ENCODE assay signal across 8 cellular contexts in genomic region chr5:148383564-148384388, GRCh38. TPM values are rescaled to one million over a fixed set of nuclear protein-coding genes. Genes with fewer than 3 reads are reported as not detected.
DNase-seq lines count a peak whose midpoint lies in the region; ATAC-seq and TF ChIP-seq lines count a peak whose summit lies in the region.

A gene with protein sequence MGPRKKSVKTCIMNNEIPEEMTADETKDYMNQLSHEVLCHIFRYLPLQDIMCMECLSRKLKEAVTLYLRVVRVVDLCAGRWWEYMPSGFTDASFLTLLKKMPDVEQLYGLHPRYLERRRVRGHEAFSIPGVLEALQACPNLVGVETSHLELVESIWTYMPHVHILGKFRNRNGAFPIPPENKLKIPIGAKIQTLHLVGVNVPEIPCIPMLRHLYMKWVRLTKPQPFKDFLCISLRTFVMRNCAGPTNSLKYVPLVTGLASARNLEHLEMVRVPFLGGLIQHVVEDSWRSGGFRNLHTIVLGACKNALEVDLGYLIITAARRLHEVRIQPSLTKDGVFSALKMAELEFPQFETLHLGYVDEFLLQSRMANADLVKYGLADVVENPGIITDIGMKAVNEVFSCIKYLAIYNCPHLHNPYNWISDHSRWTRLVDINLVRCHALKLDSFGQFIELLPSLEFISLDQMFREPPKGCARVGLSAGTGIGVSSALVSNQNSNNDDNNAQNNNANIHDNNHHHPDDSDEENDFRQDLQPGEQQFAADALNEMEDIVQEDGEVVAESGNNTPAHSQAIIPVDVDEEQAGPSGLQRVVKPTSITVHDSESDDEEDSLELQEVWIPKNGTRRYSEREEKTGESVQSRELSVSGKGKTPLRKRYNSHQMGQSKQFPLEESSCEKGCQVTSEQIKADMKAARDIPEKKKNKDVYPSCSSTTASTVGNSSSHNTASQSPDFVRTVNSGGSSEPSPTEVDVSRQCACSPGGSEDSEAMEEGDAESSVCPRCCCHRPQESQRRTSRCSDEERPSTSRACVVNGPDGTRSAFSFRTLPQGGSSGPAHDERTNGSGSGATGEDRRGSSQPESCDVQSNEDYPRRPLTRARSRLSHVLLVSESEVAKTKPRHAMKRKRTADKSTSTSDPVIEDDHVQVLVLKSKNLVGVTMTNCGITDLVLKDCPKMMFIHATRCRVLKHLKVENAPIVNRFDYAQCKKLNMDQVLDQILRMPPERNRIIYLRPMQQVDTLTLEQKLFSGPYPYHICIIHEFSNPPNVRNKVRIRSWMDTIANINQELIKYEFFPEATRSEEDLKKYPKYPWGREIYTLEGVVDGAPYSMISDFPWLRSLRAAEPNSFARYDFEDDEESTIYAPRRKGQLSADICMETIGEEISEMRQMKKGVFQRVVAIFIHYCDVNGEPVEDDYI (plus strand): TSS chr5:148383958. CDS start chr5:148394777, 10,819 bp downstream.

- TF ChIP-seq CTCF in left lung (IDR thresholded peaks at IDR 0.05) = no peak

- H3K27me3 ChIP-seq in CD4-positive, CD25-positive, alpha-beta regulatory T cell (ENCODE audit: control insufficient read depth, insufficient read depth, low read length) = no peaks in the 10 kb centered on the region
- H3K27me3 ChIP-seq in left lung = no peaks in the 10 kb centered on the region

- H3K4me3 ChIP-seq in CD4-positive, CD25-positive, alpha-beta regulatory T cell (ENCODE audit: low read depth, low read length) = peak within 1 kb of the TSS; percentile 95
- H3K4me3 ChIP-seq in left lung = peak within 1 kb of the TSS; percentile 75 to 80

- peak within 1 kb of the TSS; percentile 96 for H3K27ac ChIP-seq in CD4-positive, CD25-positive, alpha-beta regulatory T cell (ENCODE audit: insufficient read depth, low read length, poor library complexity, severe bottlenecking)
- H3K27ac ChIP-seq in left lung = peak within 1 kb of the TSS; percentile 85 to 93

- H3K36me3 ChIP-seq in CD4-positive, CD25-positive, alpha-beta regulatory T cell (ENCODE audit: control insufficient read depth, insufficient read depth, low read length) = peaks cover 5% of the 10 kb centered on the region
- peaks cover 0 to 14% of the 10 kb centered on the region in 2 donors for H3K36me3 ChIP-seq in left lung

- intact Hi-C loops in left lung (cut with DNase I) = no loop called here

- no peaks in the 10 kb centered on the region for H3K9me3 Mint-ChIP-seq in CD4-positive, CD25-positive, alpha-beta regulatory T cell

- no peaks in the 10 kb centered on the region for H3K27me3 Mint-ChIP-seq in CD4-positive, CD25-positive, alpha-beta regulatory T cell

- peak; percentile 97 to 98 for ATAC-seq in CD4-positive, CD25-positive, alpha-beta regulatory T cell (ENCODE audit: low read depth in 2 of 2)
- ATAC-seq in GM19395 (IDR thresholded peaks at IDR 0.05; ENCODE audit: unreplicated experiment) (peak; percentile 99), HG03565 (IDR thresholded peaks at IDR 0.05; ENCODE audit: unreplicated experiment) (peak; percentile 99), left lung (peak; percentile 97)

- peaks cover 0 to 2% of the 10 kb centered on the region in 2 experiments for H3K9me3 ChIP-seq in CD4-positive, CD25-positive, alpha-beta regulatory T cell (ENCODE audit: control insufficient read depth in 2 of 2, low read length in 2 of 2)
- H3K9me3 ChIP-seq in left lung = peaks cover 0 to 5% of the 10 kb centered on the region in 2 donors

- peaks cover 20% of the 10 kb centered on the region for H3K36me3 Mint-ChIP-seq in CD4-positive, CD25-positive, alpha-beta regulatory T cell

- peaks cover 23 to 74% (median 56%) of the 10 kb centered on the region in 4 donors for H3K4me1 Mint-ChIP-seq in CD4-positive, CD25-positive, alpha-beta regulatory T cell

- peak; percentile 97 to 99 (median 99) for DNase-seq in CD4-positive, CD25-positive, alpha-beta regulatory T cell
- DNase-seq in NCI-H774 (lab: John Stamatoyannopoulos, UW) = peak; percentile 97
- DNase-seq in activated CD4-positive, alpha-beta T cell treated with anti-CD3 and anti-CD28 coated beads, Interleukin-2, amount 50 U/mL, for 4 hours = peak; percentile 97 to 98
- peak; percentile 98 for DNase-seq in dermis blood vessel endothelial cell
- DNase-seq in left lung = peak; percentile 97
- DNase-seq in stimulated activated CD4-positive, alpha-beta T cell treated with anti-CD3 and anti-CD28 coated beads, Interleukin-2, amount 100 ng/mL, for 48 hours = peak; percentile 86 to 89

- peak within 1 kb of the TSS; percentile 96 to 99 (median 97) for H3K27ac Mint-ChIP-seq in CD4-positive, CD25-positive, alpha-beta regulatory T cell

- H3K4me3 Mint-ChIP-seq in CD4-positive, CD25-positive, alpha-beta regulatory T cell = peak within 1 kb of the TSS; percentile 87 to 97 (median 91)

- H3K4me1 ChIP-seq in CD4-positive, CD25-positive, alpha-beta regulatory T cell (ENCODE audit: control insufficient read depth, insufficient read depth, low read length, poor library complexity, severe bottlenecking) = peaks cover 44% of the 10 kb centered on the region
- H3K4me1 ChIP-seq in left lung = peaks cover 7 to 59% of the 10 kb centered on the region in 2 donors

RNA-seq across cellular contexts. Expression of the gene that starts here (rescaled TPM):
- total RNA-seq in CD4-positive, CD25-positive, alpha-beta regulatory T cell = 54.6 TPM
- 10 to 100 TPM; 16.0 to 31.4 (median 19.8) TPM for polyA plus RNA-seq in CD4-positive, CD25-positive, alpha-beta regulatory T cell
- total RNA-seq in dermis blood vessel endothelial cell (47.7 and 63.3 TPM in 2 replicates), left lung (10 to 100 TPM; 55.4 to 72.9 TPM)

Comparison
In these comparisons a context has a peak if more than half of its experiments do, and no peak if none do; other contexts are left out.
1. Peak in every context shown above with its lines: DNase-seq, ATAC-seq, H3K4me3 ChIP-seq and H3K27ac ChIP-seq.